Comparison of ENCODE assay signal across 10 cellular contexts in genomic region chr2:30362468-30363081, GRCh38.
DNase-seq lines count a peak whose midpoint lies in the region; ATAC-seq and TF ChIP-seq lines count a peak whose summit lies in the region.
"Had no signal": no experiment of that assay in that cellular context is flagged by ENCODE, and none has a peak within 500 bp of the region (broad histone marks: within the 10 kb centered on the region; RNA-seq: fewer than 3 reads in every experiment).

No MANE protein-coding gene starts in this region.

- H3K4me3 Mint-ChIP-seq in activated naive CD4-positive, alpha-beta T cell treated with anti-CD3 and anti-CD28 coated beads, Interleukin-2, amount 50 U/mL, for 24 hours = peak overlapping the region; percentile 0
- H3K4me3 Mint-ChIP-seq in activated T-helper 17 cell treated with anti-CD3 and anti-CD28 coated beads, Interleukin-2, amount 50 U/mL, for 72 hours = peak overlapping the region; percentile 21

- H3K27ac Mint-ChIP-seq in activated naive CD4-positive, alpha-beta T cell treated with anti-CD3 and anti-CD28 coated beads, Interleukin-2, amount 50 U/mL, for 24 hours = no peak overlapping the region
- peak overlapping the region; percentile 70 for H3K27ac Mint-ChIP-seq in activated T-helper 17 cell treated with anti-CD3 and anti-CD28 coated beads, Interleukin-2, amount 50 U/mL, for 72 hours

- TF ChIP-seq EP300 in transverse colon (IDR thresholded peaks at IDR 0.05; ENCODE audit: low read depth) = no peak

- H3K9me3 Mint-ChIP-seq in activated naive CD4-positive, alpha-beta T cell treated with anti-CD3 and anti-CD28 coated beads, Interleukin-2, amount 50 U/mL, for 24 hours = no peaks in the 10 kb centered on the region
- H3K9me3 Mint-ChIP-seq in activated T-helper 17 cell treated with anti-CD3 and anti-CD28 coated beads, Interleukin-2, amount 50 U/mL, for 72 hours = peaks cover 3% of the 10 kb centered on the region

- H3K4me3 ChIP-seq in transverse colon = no peak overlapping the region

- intact Hi-C loops in transverse colon (cut with DNase I; ENCODE audit: low total_unique reads) = no loop called here

- H3K4me1 Mint-ChIP-seq in activated naive CD4-positive, alpha-beta T cell treated with anti-CD3 and anti-CD28 coated beads, Interleukin-2, amount 50 U/mL, for 24 hours = peaks cover 63% of the 10 kb centered on the region
- H3K4me1 Mint-ChIP-seq in activated T-helper 17 cell treated with anti-CD3 and anti-CD28 coated beads, Interleukin-2, amount 50 U/mL, for 72 hours = peaks cover 26% of the 10 kb centered on the region

- H3K27ac ChIP-seq in transverse colon = peak overlapping the region in 3 of 4 donors; percentile 7 to 24 (median 23)
- H3K27ac ChIP-seq: C4-2B had no signal

- no peaks in the 10 kb centered on the region for H3K36me3 ChIP-seq in transverse colon

- ATAC-seq in activated T-helper 17 cell treated with anti-CD3 and anti-CD28 coated beads, Interleukin-2, amount 50 U/mL, for 72 hours (replicated peaks) = no peak

- WGBS in transverse colon (ENCODE audit: low coverage in 1 of 2), 2 donors = 64 to 75% methylated on average over 3 to 4 of the region's 4 CpGs

- H3K27me3 ChIP-seq in transverse colon = no peaks in the 10 kb centered on the region

- DNase-seq in activated naive CD4-positive, alpha-beta T cell treated with anti-CD3 and anti-CD28 coated beads, Interleukin-2, amount 50 U/mL, for 16 hours = no peak
- peak; percentile 96 for DNase-seq in kidney glomerular epithelial cell (lab: John Stamatoyannopoulos, UW)
- no peak for DNase-seq in transverse colon
- DNase-seq in central memory CD4-positive, alpha-beta T cell = no peak
- no peak for DNase-seq in 8988T
- DNase-seq in NAMALWA (ENCODE audit: low spot score) = no peak
- DNase-seq: retina had no signal

- no peaks in the 10 kb centered on the region for H3K36me3 Mint-ChIP-seq in activated naive CD4-positive, alpha-beta T cell treated with anti-CD3 and anti-CD28 coated beads, Interleukin-2, amount 50 U/mL, for 24 hours
- H3K36me3 Mint-ChIP-seq in activated T-helper 17 cell treated with anti-CD3 and anti-CD28 coated beads, Interleukin-2, amount 50 U/mL, for 72 hours (ENCODE audit: low read depth) = no peaks in the 10 kb centered on the region

- TF ChIP-seq CTCF in transverse colon (IDR thresholded peaks at IDR 0.05) = no peak

- H3K27me3 Mint-ChIP-seq in activated naive CD4-positive, alpha-beta T cell treated with anti-CD3 and anti-CD28 coated beads, Interleukin-2, amount 50 U/mL, for 24 hours = no peaks in the 10 kb centered on the region
- no peaks in the 10 kb centered on the region for H3K27me3 Mint-ChIP-seq in activated T-helper 17 cell treated with anti-CD3 and anti-CD28 coated beads, Interleukin-2, amount 50 U/mL, for 72 hours

- no peaks in the 10 kb centered on the region for H3K9me3 ChIP-seq in transverse colon

- no peak for TF ChIP-seq POLR2A in transverse colon (IDR thresholded peaks at IDR 0.05)

- in situ Hi-C loops in transverse colon (cut with MboI; ENCODE audit: low pct_ligation_motif_present in 1 of 4, low pct_unique_long_range_greater_than_20kb in 1 of 4, low sequenced_read_pairs in 3 of 4) = no loop called here

- H3K4me1 ChIP-seq in transverse colon = peaks cover 0 to 27% (median 2%) of the 10 kb centered on the region in 4 donors
